Comparison of ENCODE assay signal across 1 cellular context in genomic region chr1:151888972-151889570, GRCh38.
TF ChIP-seq lines count a peak whose summit lies in the region.

No MANE protein-coding gene starts in this region.

TF ChIP-seq in HepG2, 621 proteins besides CTCF, POLR2A, EP300 and RAD21:
- TF ChIP-seq PCBP2 (optimal IDR thresholded peaks at IDR 0.05; ENCODE audit: low read depth, low read length, poor library complexity, severe bottlenecking) (no peak), STAG1 (CRISPR knock-in tag; IDR thresholded peaks at IDR 0.05) (peak; percentile 57), ZNF556 (CRISPR knock-in tag; IDR thresholded peaks at IDR 0.05; ENCODE audit: borderline replicate concordance) (no peak), HINFP (CRISPR knock-in tag; IDR thresholded peaks at IDR 0.05; ENCODE audit: low read depth) (no peak)
TF ChIP-seq in HepG2: peak in this region for 1.
